In genomic region chr12:11431486-11431885, GRCh38 we compare ENCODE assay signal across 17 cellular contexts. TPM values are rescaled to one million over a fixed set of nuclear protein-coding genes. Genes with fewer than 3 reads are reported as not detected.
DNase-seq lines count a peak whose midpoint lies in the region; ATAC-seq lines count a peak whose summit lies in the region.
"Had no signal": no experiment of that assay in that cellular context is flagged by ENCODE, and none has a peak within 500 bp of the region (broad histone marks: within the 10 kb centered on the region; RNA-seq: fewer than 3 reads in every experiment).

No MANE protein-coding gene starts in this region.

- no peak for ATAC-seq in GM19351 (IDR thresholded peaks at IDR 0.05; ENCODE audit: unreplicated experiment)

- H3K4me3 ChIP-seq in Jurkat, Clone E6-1 (ENCODE audit: low read length): no peak overlapping the region
- H3K4me3 ChIP-seq: BLaER1 had no signal

- no peak overlapping the region for H3K4me3 Mint-ChIP-seq in activated naive CD8-positive, alpha-beta T cell treated with anti-CD3 and anti-CD28 coated beads for 36 hours
- peak overlapping the region; percentile 15 for H3K4me3 Mint-ChIP-seq in stimulated activated naive CD8-positive, alpha-beta T cell treated with anti-CD3 and anti-CD28 coated beads, Interleukin-15, Interleukin-2, amounts not matched to agents 100 ng/mL and 50 ng/mL, for 24 hours
- H3K4me3 Mint-ChIP-seq: CD8-positive, alpha-beta memory T cell; H9 had no signal

- H3K9me3 Mint-ChIP-seq in activated naive CD8-positive, alpha-beta T cell treated with anti-CD3 and anti-CD28 coated beads for 36 hours: no peaks in the 10 kb centered on the region
- H3K9me3 Mint-ChIP-seq in stimulated activated naive CD8-positive, alpha-beta T cell treated with anti-CD3 and anti-CD28 coated beads, Interleukin-15, Interleukin-2, amounts not matched to agents 100 ng/mL and 50 ng/mL, for 24 hours: no peaks in the 10 kb centered on the region
- H3K9me3 Mint-ChIP-seq: H9 had no signal

- peak; percentile 14 for DNase-seq in activated CD4-positive, alpha-beta T cell treated with anti-CD3 and anti-CD28 coated beads for 48 hours
- DNase-seq in activated CD4-positive, alpha-beta T cell treated with anti-CD3 and anti-CD28 coated beads, Interleukin-2, amount 50 U/mL, for 1 hour: no peak
- peak; percentile 3 for DNase-seq in Jurkat, Clone E6-1 (ENCODE audit: low read depth, low spot score)
- DNase-seq in activated naive CD8-positive, alpha-beta T cell treated with anti-CD3 and anti-CD28 coated beads for 36 hours: peak; percentile 13
- DNase-seq in nucleus accumbens (lab: John Stamatoyannopoulos, UW): no peak
- DNase-seq: 8988T; AML-193; Caco-2; CD8-positive, alpha-beta memory T cell; DMS53; GOT3; H9; IMR-90 had no signal

- peak overlapping the region; percentile 67 for H3K27ac Mint-ChIP-seq in activated naive CD8-positive, alpha-beta T cell treated with anti-CD3 and anti-CD28 coated beads for 36 hours
- H3K27ac Mint-ChIP-seq in stimulated activated naive CD8-positive, alpha-beta T cell treated with anti-CD3 and anti-CD28 coated beads, Interleukin-15, Interleukin-2, amounts not matched to agents 100 ng/mL and 50 ng/mL, for 24 hours: peak overlapping the region; percentile 67
- H3K27ac Mint-ChIP-seq: CD8-positive, alpha-beta memory T cell; H9 had no signal

- H3K36me3 Mint-ChIP-seq in activated naive CD8-positive, alpha-beta T cell treated with anti-CD3 and anti-CD28 coated beads for 36 hours: no peaks in the 10 kb centered on the region
- H3K36me3 Mint-ChIP-seq in stimulated activated naive CD8-positive, alpha-beta T cell treated with anti-CD3 and anti-CD28 coated beads, Interleukin-15, Interleukin-2, amounts not matched to agents 100 ng/mL and 50 ng/mL, for 24 hours (ENCODE audit: low read depth): no peaks in the 10 kb centered on the region

- H3K27me3 Mint-ChIP-seq in activated naive CD8-positive, alpha-beta T cell treated with anti-CD3 and anti-CD28 coated beads for 36 hours: no peaks in the 10 kb centered on the region
- H3K27me3 Mint-ChIP-seq in stimulated activated naive CD8-positive, alpha-beta T cell treated with anti-CD3 and anti-CD28 coated beads, Interleukin-15, Interleukin-2, amounts not matched to agents 100 ng/mL and 50 ng/mL, for 24 hours: no peaks in the 10 kb centered on the region

- peaks cover 19% of the 10 kb centered on the region for H3K4me1 Mint-ChIP-seq in activated naive CD8-positive, alpha-beta T cell treated with anti-CD3 and anti-CD28 coated beads for 36 hours
- peaks cover 20% of the 10 kb centered on the region for H3K4me1 Mint-ChIP-seq in stimulated activated naive CD8-positive, alpha-beta T cell treated with anti-CD3 and anti-CD28 coated beads, Interleukin-15, Interleukin-2, amounts not matched to agents 100 ng/mL and 50 ng/mL, for 24 hours (ENCODE audit: low read depth)
- H3K4me1 Mint-ChIP-seq: CD8-positive, alpha-beta memory T cell had no signal

RNA-seq across cellular contexts. Expression of gene PRB2, which starts 36.1 kb away (rescaled TPM):
- not detected for polyA plus RNA-seq in Jurkat, Clone E6-1 (2012; ENCODE audit: insufficient read depth, insufficient read length)
- not detected for total RNA-seq in activated naive CD8-positive, alpha-beta T cell treated with anti-CD3 and anti-CD28 coated beads for 36 hours
- total RNA-seq: Caco-2; CD8-positive, alpha-beta memory T cell; Daoy; H9; IMR-90 had no signal
- polyA plus RNA-seq: CD8-positive, alpha-beta memory T cell; IMR-90 had no signal

Comparison
In these comparisons a context has a peak if more than half of its experiments do, and no peak if none do; other contexts are left out.
1. DNase-seq: peak in activated CD4-positive, alpha-beta T cell treated with anti-CD3 and anti-CD28 coated beads for 48 hours (single experiment), Jurkat, Clone E6-1 (single experiment) and activated naive CD8-positive, alpha-beta T cell treated with anti-CD3 and anti-CD28 coated beads for 36 hours (single experiment); none in activated CD4-positive, alpha-beta T cell treated with anti-CD3 and anti-CD28 coated beads, Interleukin-2, amount 50 U/mL, for 1 hour (single experiment) and nucleus accumbens (0 of 56).